In the genomic region with DNA sequence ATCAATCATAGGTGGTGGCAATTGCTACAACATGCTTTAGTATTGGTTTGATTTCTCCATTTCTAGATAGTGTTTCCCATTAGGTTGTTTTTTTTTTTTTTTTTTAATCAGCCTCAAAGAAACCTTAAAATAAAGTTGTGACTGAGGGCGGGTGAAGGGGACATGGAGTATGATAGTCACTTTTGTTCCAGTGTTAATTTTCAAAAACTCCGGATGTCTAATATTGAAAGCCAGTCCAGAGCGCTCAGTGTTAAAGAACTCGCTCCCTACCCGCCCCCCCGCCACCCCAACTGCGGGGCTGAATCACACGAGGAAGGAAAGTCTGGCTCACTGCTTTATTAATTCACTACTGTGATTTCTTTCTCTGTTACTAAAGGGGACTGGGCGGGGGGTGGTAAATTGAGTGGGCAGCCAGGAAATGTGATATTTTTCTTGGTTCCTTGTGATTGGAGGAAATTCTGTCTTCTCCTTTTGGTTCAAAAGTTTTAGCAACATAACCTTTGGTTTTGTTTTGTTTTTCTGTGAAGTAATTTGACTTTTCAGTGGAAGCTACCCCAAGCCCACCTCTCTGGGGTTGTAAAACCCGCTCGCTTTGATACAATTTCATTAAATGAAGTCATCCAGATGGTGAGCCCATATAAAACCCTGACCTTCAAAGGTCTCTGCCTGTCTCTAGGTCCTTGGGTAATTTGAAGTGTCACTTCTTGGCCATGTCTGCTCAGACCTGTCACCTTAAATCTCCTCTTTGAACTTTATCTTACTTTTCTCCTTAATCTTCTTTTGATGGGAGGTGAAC, we compare ENCODE assay signal across 8 cellular contexts. TPM values are rescaled to one million over a fixed set of nuclear protein-coding genes. Genes with fewer than 3 reads are reported as not detected.
DNase-seq lines count a peak whose midpoint lies in the region; ATAC-seq lines count a peak whose summit lies in the region.

No MANE protein-coding gene starts in this region.

- peak overlapping the region; percentile 100 for H3K27ac Mint-ChIP-seq in activated CD4-positive, alpha-beta memory T cell treated with anti-CD3 and anti-CD28 coated beads for 36 hours
- peak overlapping the region; percentile 100 for H3K27ac Mint-ChIP-seq in stimulated activated naive CD8-positive, alpha-beta T cell treated with anti-CD3 and anti-CD28 coated beads, Interleukin-15, Interleukin-2, amounts not matched to agents 100 ng/mL and 50 ng/mL, for 24 hours

- DNase-seq in activated CD4-positive, alpha-beta memory T cell treated with anti-CD3 and anti-CD28 coated beads for 36 hours: peak; percentile 95
- DNase-seq in kidney tubule cell (ENCODE audit: low spot score): peak; percentile 77
- DNase-seq in occipital lobe (lab: John Stamatoyannopoulos, UW): no peak
- DNase-seq in germinal center (ENCODE audit: low spot score): no peak
- no peak for DNase-seq in DMS53 treated with DMSO at 0.1 percent for 48 hours (lab: John Stamatoyannopoulos, UW; ENCODE audit: unreplicated experiment)

- H3K4me3 Mint-ChIP-seq in activated CD4-positive, alpha-beta memory T cell treated with anti-CD3 and anti-CD28 coated beads for 36 hours: peak overlapping the region; percentile 71
- peak overlapping the region; percentile 72 for H3K4me3 Mint-ChIP-seq in stimulated activated naive CD8-positive, alpha-beta T cell treated with anti-CD3 and anti-CD28 coated beads, Interleukin-15, Interleukin-2, amounts not matched to agents 100 ng/mL and 50 ng/mL, for 24 hours

- no peaks in the 10 kb centered on the region for H3K27me3 Mint-ChIP-seq in activated CD4-positive, alpha-beta memory T cell treated with anti-CD3 and anti-CD28 coated beads for 36 hours
- no peaks in the 10 kb centered on the region for H3K27me3 Mint-ChIP-seq in stimulated activated naive CD8-positive, alpha-beta T cell treated with anti-CD3 and anti-CD28 coated beads, Interleukin-15, Interleukin-2, amounts not matched to agents 100 ng/mL and 50 ng/mL, for 24 hours

- POLR2A ChIA-PET in activated CD4-positive, alpha-beta memory T cell treated with anti-CD3 and anti-CD28 coated beads for 36 hours (lab: Charles Lee): interaction anchor here (0.9 to 1.4 kb wide), 3 partner anchors 21 to 34 kb away, joined by 4 read pairs; no protein-coding TSS in a partner anchor

- CTCF ChIA-PET in activated CD4-positive, alpha-beta memory T cell treated with anti-CD3 and anti-CD28 coated beads for 36 hours (lab: Charles Lee): no interaction called here

- no peaks in the 10 kb centered on the region for H3K36me3 Mint-ChIP-seq in activated CD4-positive, alpha-beta memory T cell treated with anti-CD3 and anti-CD28 coated beads for 36 hours
- H3K36me3 Mint-ChIP-seq in stimulated activated naive CD8-positive, alpha-beta T cell treated with anti-CD3 and anti-CD28 coated beads, Interleukin-15, Interleukin-2, amounts not matched to agents 100 ng/mL and 50 ng/mL, for 24 hours (ENCODE audit: low read depth): peaks cover 9% of the 10 kb centered on the region

- H3K4me1 Mint-ChIP-seq in activated CD4-positive, alpha-beta memory T cell treated with anti-CD3 and anti-CD28 coated beads for 36 hours (ENCODE audit: low read depth): peaks cover 63% of the 10 kb centered on the region
- H3K4me1 Mint-ChIP-seq in stimulated activated naive CD8-positive, alpha-beta T cell treated with anti-CD3 and anti-CD28 coated beads, Interleukin-15, Interleukin-2, amounts not matched to agents 100 ng/mL and 50 ng/mL, for 24 hours (ENCODE audit: low read depth): peaks cover 83% of the 10 kb centered on the region

- peak; percentile 59 for ATAC-seq in GM18907 (IDR thresholded peaks at IDR 0.05; ENCODE audit: unreplicated experiment)
- ATAC-seq in HG03066 (IDR thresholded peaks at IDR 0.05; ENCODE audit: low read depth, unreplicated experiment): peak; percentile 40

- intact Hi-C loops in activated CD4-positive, alpha-beta memory T cell treated with anti-CD3 and anti-CD28 coated beads for 36 hours (cut with micrococcal nuclease): loop anchor here (1.0 to 2.0 kb wide), 7 partner anchors 22 to 197 kb away; no protein-coding TSS in a partner anchor

- H3K9me3 Mint-ChIP-seq in activated CD4-positive, alpha-beta memory T cell treated with anti-CD3 and anti-CD28 coated beads for 36 hours: no peaks in the 10 kb centered on the region
- peaks cover 4% of the 10 kb centered on the region for H3K9me3 Mint-ChIP-seq in stimulated activated naive CD8-positive, alpha-beta T cell treated with anti-CD3 and anti-CD28 coated beads, Interleukin-15, Interleukin-2, amounts not matched to agents 100 ng/mL and 50 ng/mL, for 24 hours

RNA-seq across cellular contexts. Expression of a gene that starts 38.0 kb away (rescaled TPM):
- total RNA-seq in activated CD4-positive, alpha-beta memory T cell treated with anti-CD3 and anti-CD28 coated beads for 36 hours: 100 to 1,000 TPM; 259 to 267 TPM
- 0.78 TPM for total RNA-seq in occipital lobe

Comparison
In these comparisons a context has a peak if more than half of its experiments do, and no peak if none do; other contexts are left out.
1. DNase-seq: peak in activated CD4-positive, alpha-beta memory T cell treated with anti-CD3 and anti-CD28 coated beads for 36 hours (single experiment) and kidney tubule cell (single experiment); none in occipital lobe (single experiment), germinal center (single experiment) and DMS53 treated with DMSO at 0.1 percent for 48 hours (single experiment).
2. RNA of a gene that starts 38.0 kb away (total RNA-seq): 259 to 267 TPM in activated CD4-positive, alpha-beta memory T cell treated with anti-CD3 and anti-CD28 coated beads for 36 hours; 0.78 TPM in occipital lobe (single experiment); every median in the first group is over 100 times any median in the second.